In genomic region chr2:24253303-24253919, GRCh38 we compare ENCODE assay signal across 1 cellular context.
TF ChIP-seq lines count a peak whose summit lies in the region.

No MANE protein-coding gene starts in this region.

TF ChIP-seq in GM23338, 12 proteins besides CTCF, POLR2A, EP300 and RAD21:
- TF ChIP-seq, protein P1, sequence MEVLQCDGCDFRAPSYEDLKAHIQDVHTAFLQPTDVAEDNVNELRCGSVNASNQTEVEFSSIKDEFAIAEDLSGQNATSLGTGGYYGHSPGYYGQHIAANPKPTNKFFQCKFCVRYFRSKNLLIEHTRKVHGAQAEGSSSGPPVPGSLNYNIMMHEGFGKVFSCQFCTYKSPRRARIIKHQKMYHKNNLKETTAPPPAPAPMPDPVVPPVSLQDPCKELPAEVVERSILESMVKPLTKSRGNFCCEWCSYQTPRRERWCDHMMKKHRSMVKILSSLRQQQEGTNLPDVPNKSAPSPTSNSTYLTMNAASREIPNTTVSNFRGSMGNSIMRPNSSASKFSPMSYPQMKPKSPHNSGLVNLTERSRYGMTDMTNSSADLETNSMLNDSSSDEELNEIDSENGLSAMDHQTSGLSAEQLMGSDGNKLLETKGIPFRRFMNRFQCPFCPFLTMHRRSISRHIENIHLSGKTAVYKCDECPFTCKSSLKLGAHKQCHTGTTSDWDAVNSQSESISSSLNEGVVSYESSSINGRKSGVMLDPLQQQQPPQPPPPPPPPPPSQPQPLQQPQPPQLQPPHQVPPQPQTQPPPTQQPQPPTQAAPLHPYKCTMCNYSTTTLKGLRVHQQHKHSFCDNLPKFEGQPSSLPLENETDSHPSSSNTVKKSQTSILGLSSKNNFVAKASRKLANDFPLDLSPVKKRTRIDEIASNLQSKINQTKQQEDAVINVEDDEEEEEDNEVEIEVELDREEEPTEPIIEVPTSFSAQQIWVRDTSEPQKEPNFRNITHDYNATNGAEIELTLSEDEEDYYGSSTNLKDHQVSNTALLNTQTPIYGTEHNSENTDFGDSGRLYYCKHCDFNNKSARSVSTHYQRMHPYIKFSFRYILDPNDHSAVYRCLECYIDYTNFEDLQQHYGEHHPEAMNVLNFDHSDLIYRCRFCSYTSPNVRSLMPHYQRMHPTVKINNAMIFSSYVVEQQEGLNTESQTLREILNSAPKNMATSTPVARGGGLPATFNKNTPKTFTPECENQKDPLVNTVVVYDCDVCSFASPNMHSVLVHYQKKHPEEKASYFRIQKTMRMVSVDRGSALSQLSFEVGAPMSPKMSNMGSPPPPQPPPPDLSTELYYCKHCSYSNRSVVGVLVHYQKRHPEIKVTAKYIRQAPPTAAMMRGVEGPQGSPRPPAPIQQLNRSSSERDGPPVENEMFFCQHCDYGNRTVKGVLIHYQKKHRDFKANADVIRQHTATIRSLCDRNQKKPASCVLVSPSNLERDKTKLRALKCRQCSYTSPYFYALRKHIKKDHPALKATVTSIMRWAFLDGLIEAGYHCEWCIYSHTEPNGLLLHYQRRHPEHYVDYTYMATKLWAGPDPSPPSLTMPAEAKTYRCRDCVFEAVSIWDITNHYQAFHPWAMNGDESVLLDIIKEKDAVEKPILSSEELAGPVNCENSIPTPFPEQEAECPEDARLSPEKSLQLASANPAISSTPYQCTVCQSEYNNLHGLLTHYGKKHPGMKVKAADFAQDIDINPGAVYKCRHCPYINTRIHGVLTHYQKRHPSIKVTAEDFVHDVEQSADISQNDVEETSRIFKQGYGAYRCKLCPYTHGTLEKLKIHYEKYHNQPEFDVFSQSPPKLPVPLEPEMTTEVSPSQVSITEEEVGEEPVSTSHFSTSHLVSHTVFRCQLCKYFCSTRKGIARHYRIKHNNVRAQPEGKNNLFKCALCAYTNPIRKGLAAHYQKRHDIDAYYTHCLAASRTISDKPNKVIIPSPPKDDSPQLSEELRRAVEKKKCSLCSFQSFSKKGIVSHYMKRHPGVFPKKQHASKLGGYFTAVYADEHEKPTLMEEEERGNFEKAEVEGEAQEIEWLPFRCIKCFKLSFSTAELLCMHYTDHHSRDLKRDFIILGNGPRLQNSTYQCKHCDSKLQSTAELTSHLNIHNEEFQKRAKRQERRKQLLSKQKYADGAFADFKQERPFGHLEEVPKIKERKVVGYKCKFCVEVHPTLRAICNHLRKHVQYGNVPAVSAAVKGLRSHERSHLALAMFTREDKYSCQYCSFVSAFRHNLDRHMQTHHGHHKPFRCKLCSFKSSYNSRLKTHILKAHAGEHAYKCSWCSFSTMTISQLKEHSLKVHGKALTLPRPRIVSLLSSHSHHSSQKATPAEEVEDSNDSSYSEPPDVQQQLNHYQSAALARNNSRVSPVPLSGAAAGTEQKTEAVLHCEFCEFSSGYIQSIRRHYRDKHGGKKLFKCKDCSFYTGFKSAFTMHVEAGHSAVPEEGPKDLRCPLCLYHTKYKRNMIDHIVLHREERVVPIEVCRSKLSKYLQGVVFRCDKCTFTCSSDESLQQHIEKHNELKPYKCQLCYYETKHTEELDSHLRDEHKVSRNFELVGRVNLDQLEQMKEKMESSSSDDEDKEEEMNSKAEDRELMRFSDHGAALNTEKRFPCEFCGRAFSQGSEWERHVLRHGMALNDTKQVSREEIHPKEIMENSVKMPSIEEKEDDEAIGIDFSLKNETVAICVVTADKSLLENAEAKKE (CRISPR knock-in tag; IDR thresholded peaks at IDR 0.05), result no peak
